Comparison of ENCODE assay signal across 1 cellular context in the genomic region with DNA sequence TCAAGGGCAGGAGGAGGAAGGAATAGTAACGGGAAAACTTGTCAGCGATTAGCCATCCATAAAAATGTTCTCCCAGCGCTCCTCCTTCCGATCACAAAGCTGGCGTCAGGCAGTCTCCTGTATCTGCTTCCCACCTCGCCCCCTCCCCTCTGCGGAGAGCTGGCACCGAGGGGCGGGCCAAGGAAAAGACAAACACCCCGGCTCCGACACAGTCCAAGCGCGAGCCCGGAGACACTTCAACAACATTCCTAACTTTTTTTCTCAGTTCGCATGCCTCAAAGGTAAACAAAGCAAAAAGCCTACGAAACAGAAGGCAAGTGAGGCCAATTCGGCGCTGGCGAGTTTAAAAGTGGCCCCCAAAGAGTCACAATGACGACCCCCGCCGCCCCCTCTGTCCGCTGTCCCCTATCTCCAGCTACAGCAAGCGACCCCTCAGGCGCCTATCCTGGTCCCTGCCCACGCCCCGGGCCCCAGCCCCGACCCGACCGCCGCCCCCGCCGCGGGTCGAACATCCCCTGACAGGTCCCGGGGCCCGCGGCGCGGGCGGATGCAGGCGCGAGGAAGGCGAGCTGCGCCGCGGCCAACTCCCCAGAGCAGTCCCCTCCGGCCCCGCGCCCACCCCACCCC.
A peak's percentile ranks its signal among the peaks of the same experiment; 100 is the strongest.
TF ChIP-seq lines count a peak whose summit lies in the region.

No MANE protein-coding gene starts in this region.

TF ChIP-seq in HepG2, 621 proteins besides CTCF, POLR2A, EP300 and RAD21 (continued from another document and continues in another):
- TF ChIP-seq MLX (CRISPR knock-in tag; IDR thresholded peaks at IDR 0.05) (peak; percentile 17; the same call in 1 of the 2 replicates), THYN1 (CRISPR knock-in tag; IDR thresholded peaks at IDR 0.05; ENCODE audit: borderline replicate concordance, low read depth) (no peak), KAT2B (IDR thresholded peaks at IDR 0.05; ENCODE audit: borderline replicate concordance, low read depth, low read length) (no peak), PRPF4 (IDR thresholded peaks at IDR 0.05; ENCODE audit: low read depth, low read length, poor library complexity, severe bottlenecking) (no peak), HNF4A (CRISPR knock-in tag; IDR thresholded peaks at IDR 0.05) (no peak), PLRG1 (conservative IDR thresholded peaks at IDR 0.05) (no peak), DRAP1 (CRISPR knock-in tag; IDR thresholded peaks at IDR 0.05) (0 out of 2 replicates have a peak, but pooled peaks have one; percentile 39), ZFP41 (CRISPR knock-in tag; IDR thresholded peaks at IDR 0.05; ENCODE audit: borderline replicate concordance) (no peak), TBP (CRISPR knock-in tag; IDR thresholded peaks at IDR 0.05) (no peak), SMARCC2 (IDR thresholded peaks at IDR 0.05) (no peak), ZFX (CRISPR knock-in tag; IDR thresholded peaks at IDR 0.05; ENCODE audit: low read depth) (no peak), ZNF251 (CRISPR knock-in tag; IDR thresholded peaks at IDR 0.05) (no peak), ZNF546 (CRISPR knock-in tag; conservative IDR thresholded peaks at IDR 0.05) (no peak), CREB1 (IDR thresholded peaks at IDR 0.05) (no peak), CREB1 (CRISPR knock-in tag; IDR thresholded peaks at IDR 0.05) (no peak), NCOA1 (CRISPR knock-in tag; IDR thresholded peaks at IDR 0.05) (no peak), ZNF10 (CRISPR knock-in tag; IDR thresholded peaks at IDR 0.05; ENCODE audit: borderline replicate concordance, low read depth) (no peak), ARID4A (CRISPR knock-in tag; IDR thresholded peaks at IDR 0.05; ENCODE audit: borderline replicate concordance) (peak; percentile 59), HMGXB4 (CRISPR knock-in tag; IDR thresholded peaks at IDR 0.05; ENCODE audit: borderline replicate concordance in 1 of 2, low read depth in 1 of 2) (0 out of 4 replicates have a peak, but pooled peaks of 1 of the 2 experiments have one; percentile 34), SYNCRIP (IDR thresholded peaks at IDR 0.05; ENCODE audit: insufficient read depth, low read depth, low read length) (no peak), LCORL (IDR thresholded peaks at IDR 0.05) (no peak), LCORL (CRISPR knock-in tag; IDR thresholded peaks at IDR 0.05) (no peak), ZNF816 (CRISPR knock-in tag; IDR thresholded peaks at IDR 0.05; ENCODE audit: borderline replicate concordance) (no peak), PAX8 (CRISPR knock-in tag; IDR thresholded peaks at IDR 0.05; ENCODE audit: borderline replicate concordance) (no peak), ZNF326 (CRISPR knock-in tag; IDR thresholded peaks at IDR 0.05; ENCODE audit: borderline replicate concordance) (no peak), GATAD2A (CRISPR knock-in tag; IDR thresholded peaks at IDR 0.05) (no peak), ZSCAN20 (CRISPR knock-in tag; IDR thresholded peaks at IDR 0.05; ENCODE audit: borderline replicate concordance) (no peak), NFIC (IDR thresholded peaks at IDR 0.05; ENCODE audit: low read length) (no peak), ZNF660 (CRISPR knock-in tag; IDR thresholded peaks at IDR 0.05; ENCODE audit: borderline replicate concordance, low read depth) (no peak), ZNF17 (CRISPR knock-in tag; IDR thresholded peaks at IDR 0.05) (no peak), KAT8 (CRISPR knock-in tag; IDR thresholded peaks at IDR 0.05) (0 out of 2 replicates have a peak, but pooled peaks have one; percentile 26), ZMYM4 (CRISPR knock-in tag; IDR thresholded peaks at IDR 0.05) (no peak), ZFYVE20 (CRISPR knock-in tag; IDR thresholded peaks at IDR 0.05; ENCODE audit: borderline replicate concordance, low read depth) (no peak), GABPA (IDR thresholded peaks at IDR 0.05; ENCODE audit: low read depth, low read length) (no peak), GABPA (CRISPR knock-in tag; IDR thresholded peaks at IDR 0.05; ENCODE audit: low read depth) (no peak), ZNF549 (CRISPR knock-in tag; IDR thresholded peaks at IDR 0.05) (no peak), ZNF510 (CRISPR knock-in tag; IDR thresholded peaks at IDR 0.05; ENCODE audit: low read depth) (0 out of 2 replicates have a peak, but pooled peaks have one; percentile 30), SPEN (CRISPR knock-in tag; IDR thresholded peaks at IDR 0.05; ENCODE audit: low read depth) (no peak)
- TF ChIP-seq, protein P1, sequence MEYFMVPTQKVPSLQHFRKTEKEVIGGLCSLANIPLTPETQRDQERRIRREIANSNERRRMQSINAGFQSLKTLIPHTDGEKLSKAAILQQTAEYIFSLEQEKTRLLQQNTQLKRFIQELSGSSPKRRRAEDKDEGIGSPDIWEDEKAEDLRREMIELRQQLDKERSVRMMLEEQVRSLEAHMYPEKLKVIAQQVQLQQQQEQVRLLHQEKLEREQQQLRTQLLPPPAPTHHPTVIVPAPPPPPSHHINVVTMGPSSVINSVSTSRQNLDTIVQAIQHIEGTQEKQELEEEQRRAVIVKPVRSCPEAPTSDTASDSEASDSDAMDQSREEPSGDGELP (IDR thresholded peaks at IDR 0.05; ENCODE audit: borderline replicate concordance, low read depth), result no peak
- TF ChIP-seq, protein P2, sequence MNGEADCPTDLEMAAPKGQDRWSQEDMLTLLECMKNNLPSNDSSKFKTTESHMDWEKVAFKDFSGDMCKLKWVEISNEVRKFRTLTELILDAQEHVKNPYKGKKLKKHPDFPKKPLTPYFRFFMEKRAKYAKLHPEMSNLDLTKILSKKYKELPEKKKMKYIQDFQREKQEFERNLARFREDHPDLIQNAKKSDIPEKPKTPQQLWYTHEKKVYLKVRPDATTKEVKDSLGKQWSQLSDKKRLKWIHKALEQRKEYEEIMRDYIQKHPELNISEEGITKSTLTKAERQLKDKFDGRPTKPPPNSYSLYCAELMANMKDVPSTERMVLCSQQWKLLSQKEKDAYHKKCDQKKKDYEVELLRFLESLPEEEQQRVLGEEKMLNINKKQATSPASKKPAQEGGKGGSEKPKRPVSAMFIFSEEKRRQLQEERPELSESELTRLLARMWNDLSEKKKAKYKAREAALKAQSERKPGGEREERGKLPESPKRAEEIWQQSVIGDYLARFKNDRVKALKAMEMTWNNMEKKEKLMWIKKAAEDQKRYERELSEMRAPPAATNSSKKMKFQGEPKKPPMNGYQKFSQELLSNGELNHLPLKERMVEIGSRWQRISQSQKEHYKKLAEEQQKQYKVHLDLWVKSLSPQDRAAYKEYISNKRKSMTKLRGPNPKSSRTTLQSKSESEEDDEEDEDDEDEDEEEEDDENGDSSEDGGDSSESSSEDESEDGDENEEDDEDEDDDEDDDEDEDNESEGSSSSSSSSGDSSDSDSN (CRISPR knock-in tag; IDR thresholded peaks at IDR 0.05), result 0 out of 2 replicates have a peak, but pooled peaks have one; percentile 43
- TF ChIP-seq, protein P3, sequence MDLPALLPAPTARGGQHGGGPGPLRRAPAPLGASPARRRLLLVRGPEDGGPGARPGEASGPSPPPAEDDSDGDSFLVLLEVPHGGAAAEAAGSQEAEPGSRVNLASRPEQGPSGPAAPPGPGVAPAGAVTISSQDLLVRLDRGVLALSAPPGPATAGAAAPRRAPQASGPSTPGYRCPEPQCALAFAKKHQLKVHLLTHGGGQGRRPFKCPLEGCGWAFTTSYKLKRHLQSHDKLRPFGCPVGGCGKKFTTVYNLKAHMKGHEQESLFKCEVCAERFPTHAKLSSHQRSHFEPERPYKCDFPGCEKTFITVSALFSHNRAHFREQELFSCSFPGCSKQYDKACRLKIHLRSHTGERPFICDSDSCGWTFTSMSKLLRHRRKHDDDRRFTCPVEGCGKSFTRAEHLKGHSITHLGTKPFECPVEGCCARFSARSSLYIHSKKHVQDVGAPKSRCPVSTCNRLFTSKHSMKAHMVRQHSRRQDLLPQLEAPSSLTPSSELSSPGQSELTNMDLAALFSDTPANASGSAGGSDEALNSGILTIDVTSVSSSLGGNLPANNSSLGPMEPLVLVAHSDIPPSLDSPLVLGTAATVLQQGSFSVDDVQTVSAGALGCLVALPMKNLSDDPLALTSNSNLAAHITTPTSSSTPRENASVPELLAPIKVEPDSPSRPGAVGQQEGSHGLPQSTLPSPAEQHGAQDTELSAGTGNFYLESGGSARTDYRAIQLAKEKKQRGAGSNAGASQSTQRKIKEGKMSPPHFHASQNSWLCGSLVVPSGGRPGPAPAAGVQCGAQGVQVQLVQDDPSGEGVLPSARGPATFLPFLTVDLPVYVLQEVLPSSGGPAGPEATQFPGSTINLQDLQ (CRISPR knock-in tag; IDR thresholded peaks at IDR 0.05), result no peak
- TF ChIP-seq, protein P4, sequence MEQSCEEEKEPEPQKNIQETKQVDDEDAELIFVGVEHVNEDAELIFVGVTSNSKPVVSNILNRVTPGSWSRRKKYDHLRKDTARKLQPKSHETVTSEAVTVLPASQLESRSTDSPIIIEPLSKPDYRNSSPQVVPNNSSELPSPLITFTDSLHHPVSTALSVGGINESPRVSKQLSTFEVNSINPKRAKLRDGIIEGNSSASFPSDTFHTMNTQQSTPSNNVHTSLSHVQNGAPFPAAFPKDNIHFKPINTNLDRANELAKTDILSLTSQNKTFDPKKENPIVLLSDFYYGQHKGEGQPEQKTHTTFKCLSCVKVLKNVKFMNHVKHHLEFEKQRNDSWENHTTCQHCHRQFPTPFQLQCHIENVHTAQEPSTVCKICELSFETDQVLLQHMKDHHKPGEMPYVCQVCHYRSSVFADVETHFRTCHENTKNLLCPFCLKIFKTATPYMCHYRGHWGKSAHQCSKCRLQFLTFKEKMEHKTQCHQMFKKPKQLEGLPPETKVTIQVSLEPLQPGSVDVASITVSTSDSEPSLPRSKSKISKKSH (CRISPR knock-in tag; IDR thresholded peaks at IDR 0.05; ENCODE audit: borderline replicate concordance), result no peak
- TF ChIP-seq, protein P5, sequence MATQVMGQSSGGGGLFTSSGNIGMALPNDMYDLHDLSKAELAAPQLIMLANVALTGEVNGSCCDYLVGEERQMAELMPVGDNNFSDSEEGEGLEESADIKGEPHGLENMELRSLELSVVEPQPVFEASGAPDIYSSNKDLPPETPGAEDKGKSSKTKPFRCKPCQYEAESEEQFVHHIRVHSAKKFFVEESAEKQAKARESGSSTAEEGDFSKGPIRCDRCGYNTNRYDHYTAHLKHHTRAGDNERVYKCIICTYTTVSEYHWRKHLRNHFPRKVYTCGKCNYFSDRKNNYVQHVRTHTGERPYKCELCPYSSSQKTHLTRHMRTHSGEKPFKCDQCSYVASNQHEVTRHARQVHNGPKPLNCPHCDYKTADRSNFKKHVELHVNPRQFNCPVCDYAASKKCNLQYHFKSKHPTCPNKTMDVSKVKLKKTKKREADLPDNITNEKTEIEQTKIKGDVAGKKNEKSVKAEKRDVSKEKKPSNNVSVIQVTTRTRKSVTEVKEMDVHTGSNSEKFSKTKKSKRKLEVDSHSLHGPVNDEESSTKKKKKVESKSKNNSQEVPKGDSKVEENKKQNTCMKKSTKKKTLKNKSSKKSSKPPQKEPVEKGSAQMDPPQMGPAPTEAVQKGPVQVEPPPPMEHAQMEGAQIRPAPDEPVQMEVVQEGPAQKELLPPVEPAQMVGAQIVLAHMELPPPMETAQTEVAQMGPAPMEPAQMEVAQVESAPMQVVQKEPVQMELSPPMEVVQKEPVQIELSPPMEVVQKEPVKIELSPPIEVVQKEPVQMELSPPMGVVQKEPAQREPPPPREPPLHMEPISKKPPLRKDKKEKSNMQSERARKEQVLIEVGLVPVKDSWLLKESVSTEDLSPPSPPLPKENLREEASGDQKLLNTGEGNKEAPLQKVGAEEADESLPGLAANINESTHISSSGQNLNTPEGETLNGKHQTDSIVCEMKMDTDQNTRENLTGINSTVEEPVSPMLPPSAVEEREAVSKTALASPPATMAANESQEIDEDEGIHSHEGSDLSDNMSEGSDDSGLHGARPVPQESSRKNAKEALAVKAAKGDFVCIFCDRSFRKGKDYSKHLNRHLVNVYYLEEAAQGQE (IDR thresholded peaks at IDR 0.05; ENCODE audit: borderline replicate concordance in 1 of 2, low read depth in 1 of 2, low read length in 2 of 2), result no peak
